In the genomic region with DNA sequence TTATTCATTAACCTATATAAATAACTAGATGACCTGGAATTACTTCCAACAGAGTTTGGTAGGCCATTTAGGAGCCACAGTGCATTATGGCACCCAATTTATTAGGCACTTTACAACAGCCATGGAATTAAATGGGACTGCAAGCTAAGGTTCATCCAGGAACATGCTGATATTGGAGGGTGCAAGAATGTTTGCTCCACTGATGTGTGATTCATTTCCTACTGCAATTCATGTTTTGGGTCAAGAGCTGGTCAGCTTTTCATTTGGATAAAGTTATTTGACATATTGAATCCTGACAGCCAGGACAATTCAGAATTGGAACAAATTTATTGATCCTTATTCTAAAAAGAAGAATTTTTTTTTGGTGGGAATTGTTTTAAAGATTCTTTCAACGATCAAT, we compare ENCODE assay signal across 28 cellular contexts. TPM values are rescaled to one million over a fixed set of nuclear protein-coding genes. Genes with fewer than 3 reads are reported as not detected.
"Had no signal": no experiment of that assay in that cellular context is flagged by ENCODE, and none has a peak within 500 bp of the region (broad histone marks: within the 10 kb centered on the region; RNA-seq: fewer than 3 reads in every experiment).

No MANE protein-coding gene starts in this region.

- H3K9me3 ChIP-seq: heart right ventricle, right atrium auricular region, suprapubic skin, vagina had no signal

- H3K36me3 ChIP-seq: heart right ventricle, neural progenitor cell, right atrium auricular region, suprapubic skin, vagina had no signal

- H3K27ac ChIP-seq: coronary artery, epithelial cell of prostate, heart right ventricle, neural progenitor cell, parathyroid adenoma, right atrium auricular region, suprapubic skin, vagina had no signal

- H3K27me3 ChIP-seq: neural progenitor cell, right atrium auricular region, suprapubic skin, vagina had no signal

- ATAC-seq: esophagus mucosa; heart right ventricle; left lobe of liver; naive thymus-derived CD4-positive, alpha-beta T cell; sciatic nerve; stimulated activated naive CD8-positive, alpha-beta T cell treated with anti-CD3 and anti-CD28 coated beads, Interleukin-15, amount 100 ng/mL, for 72 hours had no signal

- H3K4me1 ChIP-seq: heart right ventricle, neural progenitor cell, right atrium auricular region, suprapubic skin, vagina had no signal

- H3K4me3 ChIP-seq: coronary artery, heart right ventricle, neural progenitor cell, right atrium auricular region, smooth muscle cell, suprapubic skin, vagina had no signal

- DNase-seq: effector CD4-positive, alpha-beta T cell; foreskin melanocyte; glutamatergic neuron; heart right ventricle; hippocampal formation; islet precursor cell; kidney glomerular epithelial cell; mesenchymal stem cell; midbrain; naive thymus-derived CD4-positive, alpha-beta T cell; stimulated activated CD4-positive, alpha-beta T cell treated with anti-CD3 and anti-CD28 coated beads, Interleukin-12 subunit alpha, Interleukin-12 subunit beta, amount 100 ng/mL, for 4 hours; stimulated activated CD4-positive, alpha-beta T cell treated with anti-CD3 and anti-CD28 coated beads, Interleukin-1b, Interleukin-23, amount 100 ng/mL, for 48 hours; stimulated activated CD4-positive, alpha-beta T cell treated with anti-CD3 and anti-CD28 coated beads, Interleukin-4, amount 100 ng/mL, for 1 hour; stimulated activated CD8-positive, alpha-beta memory T cell treated with anti-CD3 and anti-CD28 coated beads, Interleukin-4, amount 100 ng/mL, for 48 hours; stimulated activated naive CD4-positive, alpha-beta T cell; stimulated activated naive CD8-positive, alpha-beta T cell treated with anti-CD3 and anti-CD28 coated beads, Interleukin-15, amount 100 ng/mL, for 72 hours; trophoblast cell had no signal

RNA-seq across cellular contexts. Expression of a gene that starts 11.8 kb away (rescaled TPM):
- total RNA-seq: naive thymus-derived CD4-positive, alpha-beta T cell; vagina had no signal
